In the genomic region with DNA sequence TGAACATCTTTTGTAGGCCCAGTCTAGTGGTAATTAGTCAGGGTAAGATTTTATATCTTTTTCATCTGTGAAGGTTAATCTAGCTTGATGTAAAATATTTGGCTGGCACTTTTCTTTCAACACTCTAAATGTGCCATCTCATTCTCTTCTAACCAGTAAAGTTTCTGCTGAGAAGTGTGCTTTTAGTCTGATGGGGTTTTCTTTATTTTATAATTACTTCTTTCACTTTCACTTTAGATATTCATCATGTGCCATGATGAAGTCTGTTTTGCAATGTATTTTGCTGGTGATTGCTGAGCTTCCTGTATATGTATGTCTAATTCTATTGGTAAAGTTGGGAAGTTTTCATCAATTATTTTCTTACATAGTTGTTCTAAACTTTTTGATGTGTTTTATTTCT, we compare ENCODE assay signal across 16 cellular contexts. TPM values are rescaled to one million over a fixed set of nuclear protein-coding genes. Genes with fewer than 3 reads are reported as not detected.
"Had no signal": no experiment of that assay in that cellular context is flagged by ENCODE, and none has a peak within 500 bp of the region (broad histone marks: within the 10 kb centered on the region; RNA-seq: fewer than 3 reads in every experiment).

No MANE protein-coding gene starts in this region.

- H3K27me3 Mint-ChIP-seq: activated CD4-positive, alpha-beta memory T cell treated with anti-CD3 and anti-CD28 coated beads, Interleukin-2, amount 10 ng/mL, durations not matched to agents 7 days and 5 days had no signal

- H3K9me3 ChIP-seq: psoas muscle, right lobe of liver, vagina had no signal

- H3K4me3 Mint-ChIP-seq: activated CD4-positive, alpha-beta memory T cell treated with anti-CD3 and anti-CD28 coated beads, Interleukin-2, amount 10 ng/mL, durations not matched to agents 7 days and 5 days; activated T-cell treated with anti-CD3 and anti-CD28 coated beads, Interleukin-2, amount 50 U/mL, for 4 hours; neural crest cell had no signal

- ATAC-seq: esophagus mucosa; foreskin keratinocyte; left cardiac atrium; lower lobe of right lung; psoas muscle; stimulated activated naive CD8-positive, alpha-beta T cell treated with anti-CD3 and anti-CD28 coated beads, Interleukin-15, Interleukin-2, amounts not matched to agents 100 U/mL and 50 U/mL, for 24 hours had no signal

- DNase-seq: activated CD4-positive, alpha-beta memory T cell treated with anti-CD3 and anti-CD28 coated beads, Interleukin-2, amount 10 ng/mL, durations not matched to agents 7 days and 5 days; activated effector memory CD4-positive, alpha-beta T cell treated with Interleukin-2 at 50 U/mL for 16 hours; activated T-cell treated with anti-CD3 and anti-CD28 coated beads, Interleukin-2, amount 50 U/mL, for 4 hours; foreskin keratinocyte; glutamatergic neuron; hypothalamus; left cardiac atrium; lower lobe of right lung; psoas muscle; right lobe of liver; stimulated activated naive CD8-positive, alpha-beta T cell treated with anti-CD3 and anti-CD28 coated beads, Interleukin-15, Interleukin-2, amounts not matched to agents 100 U/mL and 50 U/mL, for 24 hours; transverse colon had no signal

- H3K4me1 ChIP-seq: foreskin keratinocyte, lower lobe of right lung, psoas muscle, right lobe of liver, transverse colon, vagina had no signal

- H3K27ac Mint-ChIP-seq: activated CD4-positive, alpha-beta memory T cell treated with anti-CD3 and anti-CD28 coated beads, Interleukin-2, amount 10 ng/mL, durations not matched to agents 7 days and 5 days had no signal

- H3K27ac ChIP-seq: foreskin keratinocyte, lower lobe of right lung, psoas muscle, right lobe of liver, transverse colon, vagina had no signal

- H3K36me3 ChIP-seq: lower lobe of right lung, right lobe of liver, transverse colon, vagina had no signal

- H3K4me3 ChIP-seq: lower lobe of right lung, psoas muscle, right lobe of liver, smooth muscle cell, transverse colon, vagina had no signal

- H3K4me2 ChIP-seq: smooth muscle cell had no signal

- H3K27me3 ChIP-seq: foreskin keratinocyte, right lobe of liver, transverse colon, vagina had no signal

- H3K4me1 Mint-ChIP-seq: neural crest cell had no signal

RNA-seq across cellular contexts. Expression of a gene that starts 31.9 kb away (rescaled TPM):
- total RNA-seq: smooth muscle cell had no signal
- polyA plus RNA-seq: smooth muscle cell had no signal
